Comparison of ENCODE assay signal across 10 cellular contexts in the genomic region with DNA sequence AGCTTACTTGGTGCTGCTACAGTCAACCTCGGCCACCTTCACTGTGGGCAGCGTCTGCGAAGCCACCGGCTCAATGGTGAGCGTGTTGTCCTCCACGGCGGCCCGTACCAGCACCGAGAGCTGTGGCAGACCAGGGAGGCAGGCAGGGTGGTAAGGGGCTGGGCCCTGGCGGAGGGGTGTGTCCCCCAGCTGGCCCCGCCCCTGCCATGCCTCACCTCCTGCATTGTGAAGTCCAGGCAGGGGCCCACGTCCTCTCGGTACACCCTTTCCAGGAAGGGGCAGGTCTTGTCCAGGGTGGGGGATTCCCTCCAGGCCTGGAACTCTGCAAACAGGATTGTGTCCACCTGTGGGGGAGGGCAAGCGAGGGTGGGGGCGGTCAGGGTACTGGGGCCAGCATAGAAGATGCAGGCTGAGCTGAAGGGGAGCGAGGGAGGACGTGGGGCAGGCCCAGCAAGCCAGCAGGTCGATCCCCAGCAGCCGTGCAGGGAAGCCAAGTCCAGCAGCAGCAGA. TPM values are rescaled to one million over a fixed set of nuclear protein-coding genes. Genes with fewer than 3 reads are reported as not detected.
A peak's percentile ranks its signal among the peaks of the same experiment; 100 is the strongest.
DNase-seq lines count a peak whose midpoint lies in the region; ATAC-seq and TF ChIP-seq lines count a peak whose summit lies in the region.
"Had no signal": no experiment of that assay in that cellular context is flagged by ENCODE, and none has a peak within 500 bp of the region (broad histone marks: within the 10 kb centered on the region; RNA-seq: fewer than 3 reads in every experiment).

No MANE protein-coding gene starts in this region.

- ATAC-seq in Right ventricle myocardium inferior (peak; percentile 30), esophagus mucosa (peak; percentile 19), GM19023 (IDR thresholded peaks at IDR 0.05; ENCODE audit: unreplicated experiment) (no peak), GM19351 (IDR thresholded peaks at IDR 0.05; ENCODE audit: unreplicated experiment) (no peak), GM19324 (IDR thresholded peaks at IDR 0.05; ENCODE audit: low FRiP score, unreplicated experiment) (no peak)

- POLR2A ChIA-PET in HEK293T (lab: Yijun Ruan, JAX) = interaction anchor here (0.6 to 2.1 kb wide), 2 partner anchors 18 to 45 kb away, joined by 3 to 6 read pairs; a partner anchor contains a TSS

- CTCF ChIA-PET in HEK293T (lab: Yijun Ruan, JAX) = interaction anchor here (0.6 to 1.7 kb wide), 2 partner anchors 43 to 203 kb away, joined by 3 to 7 read pairs; no protein-coding TSS in a partner anchor

- DNase-seq in Right ventricle myocardium inferior (ENCODE audit: missing footprints) (peak; percentile 56), cardiac septum (ENCODE audit: low spot score) (no peak), mucosa of gallbladder (ENCODE audit: low spot score) (peak; percentile 35), HEK293T (ENCODE audit: extremely low spot score) (no peak)
- DNase-seq: brain microvascular endothelial cell, NCI-H1694 had no signal

- intact Hi-C loops in Right ventricle myocardium inferior (cut with DNase I) = no loop called here
- intact Hi-C loops in cardiac septum (cut with DNase I) = no loop called here

TF ChIP-seq in HEK293T, 16 proteins besides CTCF, POLR2A, EP300 and RAD21:
- TF ChIP-seq BHLHE40 (IDR thresholded peaks at IDR 0.05; ENCODE audit: borderline replicate concordance) = no peak
- no peak for TF ChIP-seq HDGF (IDR thresholded peaks at IDR 0.05; ENCODE audit: borderline replicate concordance)
- TF ChIP-seq TARDBP (IDR thresholded peaks at IDR 0.05) = no peak
- TF ChIP-seq, protein P1, sequence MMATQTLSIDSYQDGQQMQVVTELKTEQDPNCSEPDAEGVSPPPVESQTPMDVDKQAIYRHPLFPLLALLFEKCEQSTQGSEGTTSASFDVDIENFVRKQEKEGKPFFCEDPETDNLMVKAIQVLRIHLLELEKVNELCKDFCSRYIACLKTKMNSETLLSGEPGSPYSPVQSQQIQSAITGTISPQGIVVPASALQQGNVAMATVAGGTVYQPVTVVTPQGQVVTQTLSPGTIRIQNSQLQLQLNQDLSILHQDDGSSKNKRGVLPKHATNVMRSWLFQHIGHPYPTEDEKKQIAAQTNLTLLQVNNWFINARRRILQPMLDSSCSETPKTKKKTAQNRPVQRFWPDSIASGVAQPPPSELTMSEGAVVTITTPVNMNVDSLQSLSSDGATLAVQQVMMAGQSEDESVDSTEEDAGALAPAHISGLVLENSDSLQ (IDR thresholded peaks at IDR 0.05) = no peak
- no peak for TF ChIP-seq L3MBTL2 (conservative IDR thresholded peaks at IDR 0.05)
- no peak for TF ChIP-seq ARNT (IDR thresholded peaks at IDR 0.05)
- no peak for TF ChIP-seq LEF1 (IDR thresholded peaks at IDR 0.05; ENCODE audit: borderline replicate concordance)
- TF ChIP-seq CTBP1 (IDR thresholded peaks at IDR 0.05; ENCODE audit: borderline replicate concordance) = no peak
- TF ChIP-seq NFRKB (IDR thresholded peaks at IDR 0.05) = no peak
- no peak for TF ChIP-seq SP1 (IDR thresholded peaks at IDR 0.05)
- TF ChIP-seq ZNF384 (IDR thresholded peaks at IDR 0.05) = no peak
- no peak for TF ChIP-seq FOXM1 (IDR thresholded peaks at IDR 0.05; ENCODE audit: borderline replicate concordance)
- TF ChIP-seq FOXA1 (IDR thresholded peaks at IDR 0.05) = no peak

RNA-seq across cellular contexts. Expression of a gene that starts 12.8 kb away (rescaled TPM):
- total RNA-seq in Right ventricle myocardium inferior (14.0 TPM), cardiac septum (9.4 TPM), esophagus mucosa (0.88 TPM), mucosa of gallbladder (12.1 TPM)

RNA-seq across cellular contexts. Expression of a gene that starts 13.2 kb away (rescaled TPM):
- total RNA-seq in Right ventricle myocardium inferior = 113 TPM
- total RNA-seq in cardiac septum = 126 TPM
- total RNA-seq in esophagus mucosa = 3.0 TPM
- 22.6 TPM for total RNA-seq in mucosa of gallbladder

RNA-seq across cellular contexts. Expression of a gene that starts 45.6 kb away (rescaled TPM):
- total RNA-seq in Right ventricle myocardium inferior (1.9 TPM), cardiac septum (1.1 TPM), esophagus mucosa (0.44 TPM), mucosa of gallbladder (2.8 TPM)

Comparison
In these comparisons a context has a peak if more than half of its experiments do, and no peak if none do; other contexts are left out.
1. DNase-seq: peak in Right ventricle myocardium inferior (single experiment) and mucosa of gallbladder (single experiment); none in cardiac septum (single experiment) and HEK293T (single experiment).
2. ATAC-seq: peak in Right ventricle myocardium inferior (single experiment) and esophagus mucosa (single experiment); none in GM19023 (single experiment), GM19351 (single experiment) and GM19324 (single experiment).